In the genomic region with DNA sequence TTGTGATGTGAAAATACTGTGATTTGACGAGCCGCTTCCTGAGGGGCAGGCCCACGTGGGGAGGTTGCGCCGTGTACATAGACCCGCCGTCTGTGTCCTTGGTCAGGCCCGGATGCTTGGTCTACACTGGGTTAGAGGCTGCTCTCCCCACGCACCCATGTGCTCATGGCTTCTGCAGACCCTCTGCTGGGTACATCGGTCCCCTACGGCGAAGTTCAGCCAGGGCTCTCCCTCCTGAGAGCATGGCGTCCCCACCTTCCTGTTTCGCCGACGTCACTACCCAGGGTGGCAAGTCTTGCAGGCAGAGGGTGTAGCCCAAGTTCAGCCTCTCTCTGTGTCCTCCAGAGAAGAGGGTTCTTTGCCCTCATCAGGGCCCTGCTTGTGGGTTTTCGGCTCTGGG, we compare ENCODE assay signal across 28 cellular contexts. TPM values are rescaled to one million over a fixed set of nuclear protein-coding genes. Genes with fewer than 3 reads are reported as not detected.
A peak's percentile ranks its signal among the peaks of the same experiment; 100 is the strongest.
DNase-seq lines count a peak whose midpoint lies in the region; ATAC-seq, FAIRE-seq and TF ChIP-seq lines count a peak whose summit lies in the region.
"Had no signal": no experiment of that assay in that cellular context is flagged by ENCODE, and none has a peak within 500 bp of the region (broad histone marks: within the 10 kb centered on the region; RNA-seq: fewer than 3 reads in every experiment).

No MANE protein-coding gene starts in this region.

- no peak overlapping the region for H3K14ac ChIP-seq in H1 (ENCODE audit: insufficient read length)
- no peak overlapping the region for H3K14ac ChIP-seq in neuronal stem cell (ENCODE audit: low read length)

- H2AK5ac ChIP-seq in H1 (ENCODE audit: low read depth, low read length) (no peak overlapping the region), neuronal stem cell (ENCODE audit: low read depth, low read length) (no peak overlapping the region)

- no peak for FAIRE-seq in H1 (lab: Jason Lieb, UNC)
- FAIRE-seq: A204.1, GM12878, GM12892, GM18507 had no signal

- intact Hi-C loops in Right ventricle myocardium inferior (cut with DNase I) (no loop called here), lower leg skin (cut with DNase I; ENCODE audit: low total_unique reads) (no loop called here)

- 0 out of 2 replicates have a peak overlapping the region, but pooled peaks have one; percentile 39 for H2BK12ac ChIP-seq in H1 (ENCODE audit: low read depth, low read length)
- H2BK12ac ChIP-seq in neuronal stem cell (ENCODE audit: low read length), result no peak overlapping the region

- H4K8ac ChIP-seq in H1 (ENCODE audit: extremely low read depth, insufficient read depth, low read length), result no peak overlapping the region
- H4K8ac ChIP-seq in neuronal stem cell (ENCODE audit: low read depth, low read length), result no peak overlapping the region

- H3K4me1 ChIP-seq in right atrium auricular region (peaks cover 0 to under 1% of the 10 kb centered on the region in 2 donors), H1 (replicated peaks in 1 of 4; ENCODE audit: control insufficient read depth in 3 of 4, insufficient read depth in 4 of 4, low read length in 3 of 4) (peaks cover 0 to 3% (median 3%) of the 10 kb centered on the region in 4 experiments; a peak in 3 of 7 replicates), neuronal stem cell (ENCODE audit: control insufficient read depth in 2 of 2, insufficient read depth in 1 of 2, low read depth in 1 of 2, low read length in 2 of 2) (peaks cover 0 to 5% of the 10 kb centered on the region in 2 donors)

- WGBS in H1 (ENCODE audit: extremely low coverage in 1 of 2, insufficient coverage in 1 of 2, insufficient read length in 1 of 2, insufficient replicate concordance in 2 of 2, low coverage in 1 of 2, low lambda C conversion rate in 2 of 2, missing lambda C conversion rate in 1 of 2), 2 experiments, result 92% methylated on average over 17 of the region's 17 CpGs; no CpG with 5 or more reads in 1 of the 2 experiments
- WGBS in neuronal stem cell (ENCODE audit: extremely low coverage in 2 of 2, insufficient read length in 2 of 2, insufficient replicate concordance in 1 of 2), 2 donors, result no CpG with 5 or more reads among the region's 17 CpGs
- 86 to 90% methylated on average over 17 of the region's 17 CpGs for WGBS in lower leg skin, 2 donors

- H3K9me3 ChIP-seq in right atrium auricular region (no peaks in the 10 kb centered on the region), H1 (ENCODE audit: insufficient read depth in 2 of 2, low read depth in 1 of 2, low read length in 1 of 2) (no peaks in the 10 kb centered on the region), neuronal stem cell (replicated peaks in 1 of 2; ENCODE audit: control insufficient read depth in 2 of 2, insufficient read depth in 1 of 2, low read depth in 1 of 2, low read length in 2 of 2) (peaks cover 0 to 2% of the 10 kb centered on the region in 2 donors)
- H3K9me3 ChIP-seq: BE2C, BLaER1 had no signal

- no peak overlapping the region for H3K56ac ChIP-seq in H1 (replicated peaks; ENCODE audit: insufficient read length, low read depth, low read length)

- TF ChIP-seq POLR2A in H1 (IDR thresholded peaks at IDR 0.05; ENCODE audit: control extremely low read depth in 1 of 2, low read depth in 2 of 2, low read length in 2 of 2), result no peak
- no peak for TF ChIP-seq POLR2A in lower leg skin (IDR thresholded peaks at IDR 0.05)

- ATAC-seq in Right ventricle myocardium inferior, result no peak

- H2BK120ac ChIP-seq in H1 (replicated peaks; ENCODE audit: low read depth, low read length) (no peak overlapping the region), neuronal stem cell (ENCODE audit: low read depth, low read length) (no peak overlapping the region)

- H2BK5ac ChIP-seq in H1 (ENCODE audit: low read depth, low read length) (no peak overlapping the region), neuronal stem cell (ENCODE audit: low read length) (no peak overlapping the region)

- CTCF ChIA-PET in H1 (lab: Charles Lee; ENCODE audit: partially characterized antibody), result interaction anchor here (0.8 to 10.9 kb wide), 10 partner anchors 13 to 330 kb away, joined by 3 to 132 read pairs (median 3); no protein-coding TSS in a partner anchor

- no peak overlapping the region for H3K4me2 ChIP-seq in H1 (ENCODE audit: insufficient read depth in 1 of 2, low read depth in 2 of 2, low read length in 2 of 2)
- no peak overlapping the region for H3K4me2 ChIP-seq in neuronal stem cell (ENCODE audit: insufficient read depth, low read length, poor library complexity, severe bottlenecking)
- H3K4me2 ChIP-seq: BLaER1 had no signal

- no peaks in the 10 kb centered on the region for H3K27me3 ChIP-seq in right atrium auricular region
- H3K27me3 ChIP-seq in H1 (replicated peaks in 1 of 4; ENCODE audit: control insufficient read depth in 3 of 4, extremely low read depth in 1 of 4, insufficient read depth in 3 of 4, low read length in 3 of 4), result peaks cover 22 to 92% (median 84%) of the 10 kb centered on the region in 4 experiments
- peaks cover 0 to 49% (median 13%) of the 10 kb centered on the region in 3 experiments for H3K27me3 ChIP-seq in neuronal stem cell (ENCODE audit: control insufficient read depth in 3 of 3, insufficient read depth in 3 of 3, low read depth in 1 of 3, low read length in 3 of 3)

- H3K9ac ChIP-seq in H1 (replicated peaks in 1 of 4; ENCODE audit: extremely low read depth in 1 of 4, low read depth in 3 of 4, low read length in 3 of 4) (no peak overlapping the region), neuronal stem cell (ENCODE audit: low read depth, low read length, poor library complexity) (no peak overlapping the region)
- H3K9ac ChIP-seq: BLaER1 had no signal

- H3K27ac ChIP-seq in right atrium auricular region (no peak overlapping the region), H1 (ENCODE audit: low read depth, low read length) (no peak overlapping the region), neuronal stem cell (replicated peaks; ENCODE audit: low read length) (no peak overlapping the region)
- H3K27ac ChIP-seq: BLaER1 had no signal

- TF ChIP-seq CTCF in right atrium auricular region (IDR thresholded peaks at IDR 0.05) (no peak), H1 (IDR thresholded peaks at IDR 0.05; ENCODE audit: control extremely low read depth in 1 of 3, insufficient read depth in 1 of 3, low read depth in 1 of 3, low read length in 3 of 3) (no peak), lower leg skin (IDR thresholded peaks at IDR 0.05) (no peak)

- no peak overlapping the region for H4K91ac ChIP-seq in H1 (replicated peaks; ENCODE audit: insufficient read length, low read length)
- no peak overlapping the region for H4K91ac ChIP-seq in neuronal stem cell (ENCODE audit: low read depth, low read length, poor library complexity)

- H2AFZ ChIP-seq in H1 (ENCODE audit: low read length), result no peak overlapping the region
- no peak overlapping the region for H2AFZ ChIP-seq in neuronal stem cell (ENCODE audit: low read length)

- peaks cover 9 to 32% of the 10 kb centered on the region in 2 experiments for H4K20me1 ChIP-seq in H1 (replicated peaks in 1 of 2; ENCODE audit: control insufficient read depth in 1 of 2, insufficient read depth in 2 of 2, low read length in 2 of 2)

- no peaks in the 10 kb centered on the region for H3K79me1 ChIP-seq in H1 (ENCODE audit: low read depth, low read length)
- H3K79me1 ChIP-seq in neuronal stem cell (ENCODE audit: low read depth, low read length), result no peaks in the 10 kb centered on the region

- H3K79me2 ChIP-seq in H1 (ENCODE audit: control insufficient read depth in 1 of 2, insufficient read depth in 2 of 2, low read length in 2 of 2), result no peaks in the 10 kb centered on the region

- H3K36me3 ChIP-seq in right atrium auricular region (no peaks in the 10 kb centered on the region), H1 (ENCODE audit: control insufficient read depth in 2 of 4, insufficient read depth in 4 of 4, low read length in 3 of 4) (no peaks in the 10 kb centered on the region), neuronal stem cell (replicated peaks in 1 of 2; ENCODE audit: control insufficient read depth in 2 of 2, insufficient read depth in 2 of 2, low read length in 2 of 2) (no peaks in the 10 kb centered on the region)
- H3K36me3 ChIP-seq: BE2C had no signal

- no peak for TF ChIP-seq RAD21 in H1 (IDR thresholded peaks at IDR 0.05 in 1 of 2, conservative IDR thresholded peaks at IDR 0.05 in 1 of 2; ENCODE audit: low read depth in 2 of 2, low read length in 2 of 2)

- no peak overlapping the region for H4K5ac ChIP-seq in H1 (ENCODE audit: insufficient read length, low read depth, low read length)

- DNase-seq in Right ventricle myocardium inferior (ENCODE audit: missing footprints), result peak; percentile 4
- no peak for DNase-seq in right atrium auricular region (ENCODE audit: low spot score)
- no peak for DNase-seq in H1 (ENCODE audit: low read depth in 1 of 2, low spot score in 2 of 2)
- no peak for DNase-seq in neuronal stem cell (ENCODE audit: low spot score)
- no peak for DNase-seq in lower leg skin (ENCODE audit: low spot score in 2 of 2)
- DNase-seq in pons (ENCODE audit: low spot score), result no peak
- DNase-seq: ACHN; BE2C; C1 segment of cervical spinal cord; CD4-positive, alpha-beta memory T cell; CD4-positive, CD25-positive, alpha-beta regulatory T cell; CD8-positive, alpha-beta memory T cell; COR-L47; DMS 273 treated with DMSO at 0.1 percent for 48 hours; DMS153; DMS53; DMS79; DND-41; EL; GDM1 had no signal

- no peaks in the 10 kb centered on the region for H3K23me2 ChIP-seq in H1 (ENCODE audit: low read depth, low read length)

- H3K4me3 ChIP-seq in right atrium auricular region (no peak overlapping the region), H1 (ENCODE audit: extremely low read depth in 1 of 4, insufficient read depth in 2 of 4, low read depth in 3 of 4, low read length in 4 of 4) (no peak overlapping the region), neuronal stem cell (ENCODE audit: low read length in 2 of 2) (no peak overlapping the region), lower leg skin (ENCODE audit: low read depth, poor library complexity, severe bottlenecking) (no peak overlapping the region)
- H3K4me3 ChIP-seq: BLaER1, GM12878 had no signal

- POLR2A ChIA-PET in H1 (lab: Charles Lee; ENCODE audit: partially characterized antibody), result interaction anchor here (0.6 to 1.1 kb wide), 3 partner anchors 9 to 87 kb away, joined by 3 read pairs; no protein-coding TSS in a partner anchor

- H2BK15ac ChIP-seq in H1 (ENCODE audit: low read length) (no peak overlapping the region), neuronal stem cell (ENCODE audit: low read length) (no peak overlapping the region)

- H3K18ac ChIP-seq in H1 (ENCODE audit: extremely low read depth, low read length) (no peak overlapping the region), neuronal stem cell (ENCODE audit: low read length) (peak overlapping the region; percentile 27)

- H2BK20ac ChIP-seq in H1 (ENCODE audit: low read length), result no peak overlapping the region

- H3K4ac ChIP-seq in H1 (replicated peaks; ENCODE audit: insufficient read length, low read depth, low read length), result no peak overlapping the region
- no peak overlapping the region for H3K4ac ChIP-seq in neuronal stem cell (ENCODE audit: low read length)

- H3K23ac ChIP-seq in H1 (ENCODE audit: insufficient read length) (no peak overlapping the region), neuronal stem cell (ENCODE audit: low read depth, low read length, poor library complexity) (no peak overlapping the region)

- no peak for TF ChIP-seq EP300 in H1 (IDR thresholded peaks at IDR 0.05; ENCODE audit: borderline replicate concordance in 1 of 2, low read depth in 2 of 2, low read length in 2 of 2)

RNA-seq across cellular contexts. Expression of a gene that starts 11.0 kb away (rescaled TPM):
- total RNA-seq in Right ventricle myocardium inferior, result not detected
- total RNA-seq in right atrium auricular region, result 10 to 100 TPM in 1 of 2 donors, 1 to 10 TPM in 1; 7.8 to 12.5 TPM
- total RNA-seq in H1 (2021; fragmentation: NEBNext Ultra II Directional; extraction: Animal tissue kit (Norgen Biotek cat#: 25700)), result 0.17 and 0.25 TPM in 2 replicates
- 0.17 and 0.35 TPM in 2 replicates for polyA plus RNA-seq in H1 (2011; rRNA removed)
- polyA plus RNA-seq in H1 (2011; cell fraction: cytosol; rRNA removed), result 0.37 TPM
- polyA plus RNA-seq in H1 (2011; cell fraction: nucleus; rRNA removed), result 0.91 TPM
- 0.09 to 0.24 TPM (median 0.16 TPM) in 3 of 4 replicates, not detected in the other for polyA plus RNA-seq in H1 (2012, experiment 1 of 2)
- polyA plus RNA-seq in H1 (2012, experiment 2 of 2), result 0.09 TPM
- 0.16 TPM for polyA plus RNA-seq in H1 (2013, experiment 1 of 2)
- 0.15 TPM for polyA plus RNA-seq in H1 (2013, experiment 2 of 2)
- 0.19 and 0.29 TPM in 2 replicates for polyA minus RNA-seq in H1 (2011; rRNA and poly(A)+ RNA removed)
- polyA minus RNA-seq in H1 (2011; cell fraction: cytosol; rRNA and poly(A)+ RNA removed), result not detected
- not detected for polyA minus RNA-seq in H1 (2011; cell fraction: nucleus; rRNA and poly(A)+ RNA removed)
- polyA plus RNA-seq in neuronal stem cell (2013, experiment 1 of 2), result 0.01 TPM
- polyA plus RNA-seq in neuronal stem cell (2013, experiment 2 of 2), result not detected
- 10 to 100 TPM; 12.6 to 18.3 (median 14.9) TPM for total RNA-seq in lower leg skin
- total RNA-seq: A673; CD4-positive, alpha-beta memory T cell; CD4-positive, CD25-positive, alpha-beta regulatory T cell; CD8-positive, alpha-beta memory T cell; Daoy; GM12878 had no signal
- polyA plus RNA-seq: CD14-positive monocyte; CD4-positive, alpha-beta memory T cell; CD4-positive, CD25-positive, alpha-beta regulatory T cell; CD8-positive, alpha-beta memory T cell had no signal

RNA-seq across cellular contexts. Expression of a gene that starts 51.7 kb away (rescaled TPM):
- 37.0 TPM for total RNA-seq in Right ventricle myocardium inferior
- total RNA-seq in right atrium auricular region, result 10 to 100 TPM; 27.6 to 61.5 TPM
- total RNA-seq in H1 (2021; fragmentation: NEBNext Ultra II Directional; extraction: Animal tissue kit (Norgen Biotek cat#: 25700)), result 62.0 and 64.6 TPM in 2 replicates
- polyA plus RNA-seq in H1 (2011; rRNA removed), result 46.4 and 77.0 TPM in 2 replicates
- polyA plus RNA-seq in H1 (2011; cell fraction: cytosol; rRNA removed), result 21.2 TPM
- polyA plus RNA-seq in H1 (2011; cell fraction: nucleus; rRNA removed), result 103 TPM
- polyA plus RNA-seq in H1 (2012, experiment 1 of 2), result 27.7 to 47.4 TPM (median 46.0 TPM) in 4 replicates
- polyA plus RNA-seq in H1 (2012, experiment 2 of 2), result 32.1 TPM
- 28.2 TPM for polyA plus RNA-seq in H1 (2013, experiment 1 of 2)
- polyA plus RNA-seq in H1 (2013, experiment 2 of 2), result 27.5 TPM
- polyA minus RNA-seq in H1 (2011; rRNA and poly(A)+ RNA removed), result 70.9 and 84.6 TPM in 2 replicates
- polyA minus RNA-seq in H1 (2011; cell fraction: cytosol; rRNA and poly(A)+ RNA removed), result 56.1 TPM
- polyA minus RNA-seq in H1 (2011; cell fraction: nucleus; rRNA and poly(A)+ RNA removed), result 58.3 TPM
- polyA plus RNA-seq in neuronal stem cell (2013, experiment 1 of 2), result 17.2 TPM
- 16.5 TPM for polyA plus RNA-seq in neuronal stem cell (2013, experiment 2 of 2)
- total RNA-seq in lower leg skin, result 100 to 1,000 TPM in 3 of 4 donors, 10 to 100 TPM in 1; 91.6 to 116 (median 102) TPM
